Comparison of ENCODE assay signal across 8 cellular contexts in genomic region chr6:37818536-37819176, GRCh38. TPM values are rescaled to one million over a fixed set of nuclear protein-coding genes. Genes with fewer than 3 reads are reported as not detected.
DNase-seq lines count a peak whose midpoint lies in the region; ATAC-seq and TF ChIP-seq lines count a peak whose summit lies in the region.

No MANE protein-coding gene starts in this region.

- ATAC-seq in GM21423 (IDR thresholded peaks at IDR 0.05; ENCODE audit: unreplicated experiment), result peak; percentile 66
- ATAC-seq in activated T-cell treated with anti-CD3 and anti-CD28 coated beads, Interleukin-2, amount 50 U/mL, for 72 hours (replicated peaks in 1 of 2), result peak; percentile 80
- ATAC-seq in naive thymus-derived CD8-positive, alpha-beta T cell, result peak; percentile 76 to 79

- H3K9me3 ChIP-seq in HUES6 (ENCODE audit: control insufficient read depth, insufficient read depth, low read depth, low read length) (no peaks in the 10 kb centered on the region), OCI-LY3 (ENCODE audit: insufficient read depth, low read length) (no peaks in the 10 kb centered on the region), fibroblast of lung (ENCODE audit: control insufficient read depth, insufficient read depth, low read depth, low read length) (no peaks in the 10 kb centered on the region)

- peaks cover 40% of the 10 kb centered on the region for H3K79me2 ChIP-seq in OCI-LY3 (ENCODE audit: low read length)
- peaks cover 36% of the 10 kb centered on the region for H3K79me2 ChIP-seq in fibroblast of lung (ENCODE audit: control insufficient read depth, insufficient read depth, low read length)

- peak overlapping the region; percentile 92 for H3K4me3 ChIP-seq in HUES6 (ENCODE audit: low read depth, low read length)
- peak overlapping the region; percentile 85 for H3K4me3 ChIP-seq in OCI-LY3 (ENCODE audit: low read length)
- peak overlapping the region; percentile 66 to 95 (median 75) for H3K4me3 ChIP-seq in fibroblast of lung (replicated peaks in 1 of 4; ENCODE audit: control extremely low read depth in 1 of 4, insufficient read depth in 1 of 4, low read depth in 3 of 4, low read length in 4 of 4)

- H3K27ac Mint-ChIP-seq in activated T-cell treated with anti-CD3 and anti-CD28 coated beads, Interleukin-2, amount 50 U/mL, for 72 hours, result peak overlapping the region; percentile 96
- H3K27ac Mint-ChIP-seq in naive thymus-derived CD8-positive, alpha-beta T cell, result peak overlapping the region; percentile 95 to 99 (median 98)

- no peak for TF ChIP-seq CTCF in OCI-LY3 (IDR thresholded peaks at IDR 0.05; ENCODE audit: low read depth, low read length)
- no peak for TF ChIP-seq CTCF in fibroblast of lung (conservative IDR thresholded peaks at IDR 0.05 in 1 of 2, IDR thresholded peaks at IDR 0.05 in 1 of 2; ENCODE audit: low read depth in 1 of 2, low read length in 2 of 2)

- H3K4me2 ChIP-seq in OCI-LY3 (ENCODE audit: low read length) (peak overlapping the region; percentile 76), fibroblast of lung (ENCODE audit: extremely low read depth, insufficient read depth, low read length) (peak overlapping the region; percentile 99)

- POLR2A ChIA-PET in naive thymus-derived CD8-positive, alpha-beta T cell (lab: Charles Lee), result interaction anchor here (0.5 to 3.3 kb wide), 13 partner anchors 8 to 1388 kb away, joined by 3 to 15 read pairs (median 4); no protein-coding TSS in a partner anchor

- no peaks in the 10 kb centered on the region for H3K27me3 Mint-ChIP-seq in activated T-cell treated with anti-CD3 and anti-CD28 coated beads, Interleukin-2, amount 50 U/mL, for 72 hours (ENCODE audit: low read depth)
- peaks cover 0 to 1% (median 0%) of the 10 kb centered on the region in 5 donors for H3K27me3 Mint-ChIP-seq in naive thymus-derived CD8-positive, alpha-beta T cell

- peak overlapping the region; percentile 96 to 97 for H3K4me3 Mint-ChIP-seq in activated T-cell treated with anti-CD3 and anti-CD28 coated beads, Interleukin-2, amount 50 U/mL, for 72 hours
- peak overlapping the region; percentile 93 to 99 (median 98) for H3K4me3 Mint-ChIP-seq in naive thymus-derived CD8-positive, alpha-beta T cell

- H3K27ac ChIP-seq in HUES6 (ENCODE audit: low read depth, low read length) (peak overlapping the region; percentile 100), OCI-LY3 (ENCODE audit: low read length) (peak overlapping the region; percentile 78), fibroblast of lung (ENCODE audit: insufficient read depth, low read length) (peak overlapping the region; percentile 99)

- H3K4me1 Mint-ChIP-seq in activated T-cell treated with anti-CD3 and anti-CD28 coated beads, Interleukin-2, amount 50 U/mL, for 72 hours (ENCODE audit: low read depth), result peaks cover 49% of the 10 kb centered on the region
- H3K4me1 Mint-ChIP-seq in naive thymus-derived CD8-positive, alpha-beta T cell, result peaks cover 24 to 56% (median 51%) of the 10 kb centered on the region in 4 donors

- peaks cover 38% of the 10 kb centered on the region for H3K4me1 ChIP-seq in HUES6 (ENCODE audit: control insufficient read depth, insufficient read depth, low read length)
- peaks cover 14% of the 10 kb centered on the region for H3K4me1 ChIP-seq in OCI-LY3 (ENCODE audit: low read length)
- H3K4me1 ChIP-seq in fibroblast of lung (ENCODE audit: control insufficient read depth, extremely low read depth, insufficient read depth, low read length), result peaks cover 5% of the 10 kb centered on the region

- peaks cover 31% of the 10 kb centered on the region for H4K20me1 ChIP-seq in OCI-LY3 (ENCODE audit: insufficient read depth, low read length)
- H4K20me1 ChIP-seq in fibroblast of lung (ENCODE audit: control insufficient read depth, extremely low read depth, insufficient read depth, low read length), result no peaks in the 10 kb centered on the region

- peak overlapping the region; percentile 88 for H2AFZ ChIP-seq in OCI-LY3 (ENCODE audit: low read depth, low read length)
- H2AFZ ChIP-seq in fibroblast of lung (ENCODE audit: low read length), result peak overlapping the region; percentile 72

- peak overlapping the region; percentile 99 for H3K9ac ChIP-seq in HUES6 (ENCODE audit: low read length)
- H3K9ac ChIP-seq in OCI-LY3 (ENCODE audit: low read length), result peak overlapping the region; percentile 88
- peak overlapping the region; percentile 95 for H3K9ac ChIP-seq in fibroblast of lung (ENCODE audit: insufficient read depth, low read length)

- no peaks in the 10 kb centered on the region for H3K27me3 ChIP-seq in HUES6 (ENCODE audit: control insufficient read depth, insufficient read depth, low read length)
- H3K27me3 ChIP-seq in OCI-LY3 (ENCODE audit: low read depth, low read length), result no peaks in the 10 kb centered on the region
- H3K27me3 ChIP-seq in fibroblast of lung (ENCODE audit: control insufficient read depth, insufficient read depth, low read length), result no peaks in the 10 kb centered on the region

- H3K36me3 ChIP-seq in HUES6 (ENCODE audit: control insufficient read depth, insufficient read depth, low read length) (no peaks in the 10 kb centered on the region), OCI-LY3 (replicated peaks; ENCODE audit: low read depth, low read length) (no peaks in the 10 kb centered on the region), fibroblast of lung (ENCODE audit: control insufficient read depth, insufficient read depth, low read length) (no peaks in the 10 kb centered on the region)

- H3K36me3 Mint-ChIP-seq in activated T-cell treated with anti-CD3 and anti-CD28 coated beads, Interleukin-2, amount 50 U/mL, for 72 hours (ENCODE audit: insufficient read depth in 2 of 2), result peaks cover 1 to 3% of the 10 kb centered on the region in 2 donors
- no peaks in the 10 kb centered on the region for H3K36me3 Mint-ChIP-seq in naive thymus-derived CD8-positive, alpha-beta T cell

- no peaks in the 10 kb centered on the region for H3K9me3 Mint-ChIP-seq in activated T-cell treated with anti-CD3 and anti-CD28 coated beads, Interleukin-2, amount 50 U/mL, for 72 hours
- no peaks in the 10 kb centered on the region for H3K9me3 Mint-ChIP-seq in naive thymus-derived CD8-positive, alpha-beta T cell

- DNase-seq in DMS114 treated with DMSO at 0.1 percent for 48 hours (lab: John Stamatoyannopoulos, UW; ENCODE audit: unreplicated experiment) (peak; percentile 99), fibroblast of lung (ENCODE audit: low read depth in 2 of 2) (peak; percentile 94 to 97)
- peak; percentile 93 for DNase-seq in activated T-cell treated with anti-CD3 and anti-CD28 coated beads, Interleukin-2, amount 50 U/mL, for 72 hours
- peak in 8 of 10 donors; percentile 85 to 98 (median 93) for DNase-seq in naive thymus-derived CD8-positive, alpha-beta T cell
- peak in 4 of 6 experiments; percentile 91 to 98 (median 94) for DNase-seq in stimulated activated naive CD4-positive, alpha-beta T cell (lab: John Stamatoyannopoulos, UW)

RNA-seq across cellular contexts. Expression of gene ZFAND3, which starts 0.9 kb away (rescaled TPM):
- 100 to 1,000 TPM in 1 of 2 donors, 10 to 100 TPM in 1; 93.9 to 114 TPM for total RNA-seq in activated T-cell treated with anti-CD3 and anti-CD28 coated beads, Interleukin-2, amount 50 U/mL, for 72 hours
- total RNA-seq in fibroblast of lung, result 25.4 and 40.8 TPM in 2 replicates
- polyA plus RNA-seq in fibroblast of lung, result 18.4 and 21.5 TPM in 2 replicates
- 99.2 and 121 TPM in 2 replicates for polyA plus RNA-seq in fibroblast of lung (2012)
- 42.9 and 65.8 TPM in 2 replicates for polyA minus RNA-seq in fibroblast of lung (ENCODE audit: low replicate concordance)
- total RNA-seq in naive thymus-derived CD8-positive, alpha-beta T cell, result 10 to 100 TPM; 32.8 to 33.8 TPM
- polyA plus RNA-seq in naive thymus-derived CD8-positive, alpha-beta T cell, result 1 to 10 TPM; 3.7 to 4.5 (median 3.8) TPM

Comparison
In these comparisons a context has a peak if more than half of its experiments do, and no peak if none do; other contexts are left out.
1. Peak in every context shown above with its lines: DNase-seq, ATAC-seq, H3K4me3 ChIP-seq and H3K27ac ChIP-seq.